In the genomic region with DNA sequence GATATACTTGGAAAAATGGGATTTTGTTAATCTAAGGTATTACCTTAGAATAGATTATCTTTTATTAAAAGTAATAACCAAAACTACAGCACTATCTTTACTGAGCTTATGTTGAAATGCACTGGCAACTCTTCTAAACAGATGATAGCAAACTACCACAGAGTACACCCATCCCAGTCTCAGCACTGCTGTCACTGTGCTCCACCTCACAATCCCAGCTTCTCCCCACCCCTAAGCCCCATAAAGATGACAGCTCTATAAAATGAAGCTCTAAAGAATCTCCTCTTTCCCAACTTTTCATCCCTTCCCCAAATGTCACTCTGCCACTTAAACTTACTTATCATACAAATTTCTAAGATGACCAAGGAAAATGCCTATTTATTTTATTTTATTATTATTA, we compare ENCODE assay signal across 18 cellular contexts. TPM values are rescaled to one million over a fixed set of nuclear protein-coding genes. Genes with fewer than 3 reads are reported as not detected.
A peak's percentile ranks its signal among the peaks of the same experiment; 100 is the strongest.
DNase-seq lines count a peak whose midpoint lies in the region; ATAC-seq lines count a peak whose summit lies in the region.
"Had no signal": no experiment of that assay in that cellular context is flagged by ENCODE, and none has a peak within 500 bp of the region (broad histone marks: within the 10 kb centered on the region; RNA-seq: fewer than 3 reads in every experiment).

No MANE protein-coding gene starts in this region.

- H3K9me3 Mint-ChIP-seq in activated T-helper 17 cell treated with anti-CD3 and anti-CD28 coated beads, Interleukin-2, amount 50 U/mL, for 72 hours, result no peaks in the 10 kb centered on the region
- H3K9me3 Mint-ChIP-seq: activated B cell treated with CpG ODN at 0.5 μM for 24 hours; activated CD4-positive, alpha-beta memory T cell treated with anti-CD3 and anti-CD28 coated beads, Interleukin-2, amount 10 ng/mL, durations not matched to agents 7 days and 5 days; activated naive CD8-positive, alpha-beta T cell treated with anti-CD3 and anti-CD28 coated beads, Interleukin-2, amount 10 ng/mL, durations not matched to agents 7 days and 5 days had no signal

- H3K27me3 Mint-ChIP-seq in activated T-helper 17 cell treated with anti-CD3 and anti-CD28 coated beads, Interleukin-2, amount 50 U/mL, for 72 hours, result no peaks in the 10 kb centered on the region
- H3K27me3 Mint-ChIP-seq: activated B cell treated with CpG ODN at 0.5 μM for 24 hours; activated CD4-positive, alpha-beta memory T cell treated with anti-CD3 and anti-CD28 coated beads, Interleukin-2, amount 10 ng/mL, durations not matched to agents 7 days and 5 days; activated naive CD8-positive, alpha-beta T cell treated with anti-CD3 and anti-CD28 coated beads, Interleukin-2, amount 10 ng/mL, durations not matched to agents 7 days and 5 days had no signal

- H3K4me3 Mint-ChIP-seq in activated T-helper 17 cell treated with anti-CD3 and anti-CD28 coated beads, Interleukin-2, amount 50 U/mL, for 72 hours, result peak overlapping the region; percentile 26
- H3K4me3 Mint-ChIP-seq: activated B cell treated with CpG ODN at 0.5 μM for 24 hours; activated CD4-positive, alpha-beta memory T cell treated with anti-CD3 and anti-CD28 coated beads, Interleukin-2, amount 10 ng/mL, durations not matched to agents 7 days and 5 days; activated naive CD8-positive, alpha-beta T cell treated with anti-CD3 and anti-CD28 coated beads, Interleukin-2, amount 10 ng/mL, durations not matched to agents 7 days and 5 days had no signal

- peaks cover under 1% of the 10 kb centered on the region for H3K36me3 Mint-ChIP-seq in activated T-helper 17 cell treated with anti-CD3 and anti-CD28 coated beads, Interleukin-2, amount 50 U/mL, for 72 hours (ENCODE audit: low read depth)

- peaks cover 25% of the 10 kb centered on the region for H3K4me1 Mint-ChIP-seq in activated T-helper 17 cell treated with anti-CD3 and anti-CD28 coated beads, Interleukin-2, amount 50 U/mL, for 72 hours

- H3K27ac Mint-ChIP-seq in activated T-helper 17 cell treated with anti-CD3 and anti-CD28 coated beads, Interleukin-2, amount 50 U/mL, for 72 hours, result peak overlapping the region; percentile 3
- H3K27ac Mint-ChIP-seq: activated B cell treated with CpG ODN at 0.5 μM for 24 hours; activated CD4-positive, alpha-beta memory T cell treated with anti-CD3 and anti-CD28 coated beads, Interleukin-2, amount 10 ng/mL, durations not matched to agents 7 days and 5 days; activated naive CD8-positive, alpha-beta T cell treated with anti-CD3 and anti-CD28 coated beads, Interleukin-2, amount 10 ng/mL, durations not matched to agents 7 days and 5 days had no signal

- no peak for ATAC-seq in activated T-helper 17 cell treated with anti-CD3 and anti-CD28 coated beads, Interleukin-2, amount 50 U/mL, for 72 hours (replicated peaks)
- ATAC-seq in GM18517 (IDR thresholded peaks at IDR 0.05; ENCODE audit: unreplicated experiment), result no peak

- DNase-seq in AG08396 (ENCODE audit: low spot score), result peak; percentile 34
- peak; percentile 16 for DNase-seq in EH (ENCODE audit: low read depth)
- peak; percentile 29 for DNase-seq in hepatic stellate cell (ENCODE audit: low spot score)
- no peak for DNase-seq in activated CD8-positive, alpha-beta memory T cell treated with anti-CD3 and anti-CD28 coated beads, Interleukin-2, amount 50 U/mL, for 48 hours
- no peak for DNase-seq in NCI-H2107 treated with DMSO at 0.1 percent for 48 hours (lab: John Stamatoyannopoulos, UW; ENCODE audit: unreplicated experiment)
- no peak for DNase-seq in iPS-NIHi11 (ENCODE audit: low spot score)
- DNase-seq: activated B cell treated with CpG ODN at 0.5 μM for 24 hours; activated CD4-positive, alpha-beta memory T cell treated with anti-CD3 and anti-CD28 coated beads, Interleukin-2, amount 10 ng/mL, durations not matched to agents 7 days and 5 days; activated naive CD8-positive, alpha-beta T cell treated with anti-CD3 and anti-CD28 coated beads, Interleukin-2, amount 10 ng/mL, durations not matched to agents 7 days and 5 days; activated T-cell treated with anti-CD3 and anti-CD28 coated beads, Interleukin-2, amount 50 U/mL, for 1 hour; AML-193; dorsolateral prefrontal cortex; head of caudate nucleus; NCI-H187; substantia nigra; upper lobe of left lung had no signal

RNA-seq across cellular contexts. Expression of gene DSTYK, which starts 6.4 kb away (rescaled TPM):
- total RNA-seq in activated T-helper 17 cell treated with anti-CD3 and anti-CD28 coated beads, Interleukin-2, amount 50 U/mL, for 72 hours, result 1 to 10 TPM; 9.8 to 10.0 TPM

RNA-seq across cellular contexts. Expression of gene TMCC2, which starts 22.7 kb away (rescaled TPM):
- total RNA-seq in activated T-helper 17 cell treated with anti-CD3 and anti-CD28 coated beads, Interleukin-2, amount 50 U/mL, for 72 hours, result 1 to 10 TPM; 2.6 to 3.5 TPM

Comparison
In these comparisons a context has a peak if more than half of its experiments do, and no peak if none do; other contexts are left out.
1. DNase-seq: peak in AG08396 (single experiment), EH (single experiment) and hepatic stellate cell (single experiment); none in activated CD8-positive, alpha-beta memory T cell treated with anti-CD3 and anti-CD28 coated beads, Interleukin-2, amount 50 U/mL, for 48 hours (single experiment), NCI-H2107 treated with DMSO at 0.1 percent for 48 hours (single experiment) and iPS-NIHi11 (single experiment).